8 cellular contexts compared by ENCODE assay signal in the genomic region with DNA sequence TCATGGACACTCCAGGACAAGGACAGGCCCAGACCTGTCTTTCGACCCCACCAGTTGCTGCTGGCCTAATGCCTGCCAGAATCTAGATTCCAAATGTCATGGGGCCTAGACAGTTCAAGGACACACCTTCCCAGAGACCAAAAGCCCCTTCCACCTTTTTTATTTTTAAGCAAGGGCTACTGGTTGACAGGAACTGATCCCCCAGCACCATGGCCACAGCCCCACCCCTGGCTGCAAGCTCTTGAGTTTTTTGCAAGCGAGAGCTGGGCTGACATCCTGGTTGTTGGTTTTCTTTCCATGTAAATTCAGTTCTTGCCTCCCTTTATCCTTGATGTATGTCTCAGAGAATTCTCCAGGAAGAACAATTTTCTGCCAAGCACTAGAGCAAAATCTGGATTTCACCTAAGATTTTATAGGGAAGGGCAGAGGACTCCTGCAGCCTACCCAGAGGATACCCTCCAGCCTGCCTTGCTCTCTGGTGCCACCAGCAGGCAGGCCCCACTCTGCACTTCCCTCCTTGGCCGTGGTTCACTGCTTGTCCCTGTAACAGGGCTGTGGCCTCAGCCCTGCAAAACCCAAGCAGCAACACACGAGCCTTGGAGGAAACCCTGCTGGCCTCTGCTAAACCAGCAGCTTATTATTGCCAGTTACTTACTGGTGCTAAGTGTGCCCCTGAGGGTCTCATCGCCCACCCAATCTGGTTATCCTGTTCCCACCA.
DNase-seq lines count a peak whose midpoint lies in the region; ATAC-seq and TF ChIP-seq lines count a peak whose summit lies in the region.

No MANE protein-coding gene starts in this region.

- no peaks in the 10 kb centered on the region for H3K9me3 ChIP-seq in testis

- H3K4me3 ChIP-seq in testis: no peak overlapping the region

- H3K36me3 ChIP-seq in testis (ENCODE audit: low read depth, missing control alignments): no peaks in the 10 kb centered on the region

- 75 to 83% methylated on average over 5 of the region's 5 CpGs for WGBS in testis, 2 donors

- peak; percentile 84 for TF ChIP-seq CTCF in AG09319 (IDR thresholded peaks at IDR 0.05; ENCODE audit: low read depth, low read length)
- TF ChIP-seq CTCF in testis (IDR thresholded peaks at IDR 0.05): peak in 2 of 3 experiments; percentile 38 to 41

- intact Hi-C loops in activated T-helper 2 cell treated with anti-CD3 and anti-CD28 coated beads, Interferon-gamma antibody, Interleukin-2, Interleukin-4, amounts not matched to agents 10 μg/mL and 5 μg/mL and 100 μg/mL, durations not matched to agents 14 hours and 24 hours and 36 hours (cut with micrococcal nuclease): no loop called here
- intact Hi-C loops in testis (cut with DNase I; ENCODE audit: low total_unique reads): no loop called here

- no peaks in the 10 kb centered on the region for H3K27me3 ChIP-seq in testis

- ATAC-seq in HG03378 (IDR thresholded peaks at IDR 0.05; ENCODE audit: unreplicated experiment): no peak
- no peak for ATAC-seq in GM21786 (IDR thresholded peaks at IDR 0.05; ENCODE audit: unreplicated experiment)
- no peak for ATAC-seq in GM19351 (IDR thresholded peaks at IDR 0.05; ENCODE audit: unreplicated experiment)

- no peak overlapping the region for H3K4me3 Mint-ChIP-seq in activated T-helper 2 cell treated with anti-CD3 and anti-CD28 coated beads, Interferon-gamma antibody, Interleukin-2, Interleukin-4, amounts not matched to agents 10 μg/mL and 5 μg/mL and 100 μg/mL, durations not matched to agents 14 hours and 24 hours and 36 hours (ENCODE audit: low read depth)

- H3K27ac ChIP-seq in testis: no peak overlapping the region

- H3K4me1 Mint-ChIP-seq in activated T-helper 2 cell treated with anti-CD3 and anti-CD28 coated beads, Interferon-gamma antibody, Interleukin-2, Interleukin-4, amounts not matched to agents 10 μg/mL and 5 μg/mL and 100 μg/mL, durations not matched to agents 14 hours and 24 hours and 36 hours (ENCODE audit: low read depth): peaks cover 10% of the 10 kb centered on the region

- no peak overlapping the region for H3K27ac Mint-ChIP-seq in activated T-helper 2 cell treated with anti-CD3 and anti-CD28 coated beads, Interferon-gamma antibody, Interleukin-2, Interleukin-4, amounts not matched to agents 10 μg/mL and 5 μg/mL and 100 μg/mL, durations not matched to agents 14 hours and 24 hours and 36 hours

- no peak for DNase-seq in AG09319 (ENCODE audit: extremely low read depth, low read depth)
- peak; percentile 34 for DNase-seq in HCEC 1CT
- peak; percentile 8 for DNase-seq in activated T-helper 2 cell treated with anti-CD3 and anti-CD28 coated beads, Interferon-gamma antibody, Interleukin-2, Interleukin-4, amounts not matched to agents 10 μg/mL and 5 μg/mL and 100 μg/mL, durations not matched to agents 14 hours and 24 hours and 36 hours (ENCODE audit: low spot score)
- peak; percentile 82 for DNase-seq in hepatic stellate cell (ENCODE audit: low spot score)
- peak; percentile 16 for DNase-seq in testis

- H3K36me3 Mint-ChIP-seq in activated T-helper 2 cell treated with anti-CD3 and anti-CD28 coated beads, Interferon-gamma antibody, Interleukin-2, Interleukin-4, amounts not matched to agents 10 μg/mL and 5 μg/mL and 100 μg/mL, durations not matched to agents 14 hours and 24 hours and 36 hours (ENCODE audit: low read depth): no peaks in the 10 kb centered on the region

- no peak for TF ChIP-seq POLR2A in testis (IDR thresholded peaks at IDR 0.05)

- no peaks in the 10 kb centered on the region for H3K4me1 ChIP-seq in testis

- H3K27me3 Mint-ChIP-seq in activated T-helper 2 cell treated with anti-CD3 and anti-CD28 coated beads, Interferon-gamma antibody, Interleukin-2, Interleukin-4, amounts not matched to agents 10 μg/mL and 5 μg/mL and 100 μg/mL, durations not matched to agents 14 hours and 24 hours and 36 hours (ENCODE audit: low read depth): no peaks in the 10 kb centered on the region

- no peaks in the 10 kb centered on the region for H3K9me3 Mint-ChIP-seq in activated T-helper 2 cell treated with anti-CD3 and anti-CD28 coated beads, Interferon-gamma antibody, Interleukin-2, Interleukin-4, amounts not matched to agents 10 μg/mL and 5 μg/mL and 100 μg/mL, durations not matched to agents 14 hours and 24 hours and 36 hours
